ENCODE assay signal across 10 cellular contexts in the genomic region with DNA sequence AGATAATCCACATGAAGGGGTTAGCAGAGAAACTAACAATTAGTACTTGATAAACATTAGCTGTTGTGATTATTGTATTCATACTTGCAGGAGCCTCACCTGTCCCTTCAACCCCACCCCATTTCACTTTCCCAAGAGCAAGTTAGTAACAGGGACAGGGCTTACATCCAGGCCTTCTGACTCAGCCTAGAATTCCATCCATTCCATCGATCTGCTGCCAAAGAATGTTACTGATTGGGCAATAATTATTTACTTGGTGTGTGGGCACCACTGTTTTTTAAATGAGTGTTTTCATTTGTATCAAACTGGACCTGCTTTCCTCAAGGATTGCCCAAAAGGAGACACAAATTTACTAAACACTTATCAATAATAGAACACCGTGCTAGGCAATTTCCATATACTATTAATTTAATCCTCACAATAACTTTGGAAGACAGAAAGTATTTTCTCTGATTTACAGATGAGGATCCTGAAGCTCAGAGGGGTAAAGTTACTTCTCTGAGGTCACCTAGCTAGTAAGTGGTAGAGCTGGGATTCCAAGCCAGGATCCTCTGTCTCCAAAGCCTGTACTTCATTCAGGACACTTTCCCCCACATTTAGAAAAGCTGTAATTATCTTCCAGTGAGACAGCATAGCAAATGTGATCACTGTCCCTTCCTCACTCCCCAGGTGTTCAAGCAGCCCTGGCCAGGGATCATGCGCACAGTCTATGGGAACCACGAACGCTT. TPM values are rescaled to one million over a fixed set of nuclear protein-coding genes. Genes with fewer than 3 reads are reported as not detected.
DNase-seq lines count a peak whose midpoint lies in the region; ATAC-seq, FAIRE-seq and TF ChIP-seq lines count a peak whose summit lies in the region.
"Had no signal": no experiment of that assay in that cellular context is flagged by ENCODE, and none has a peak within 500 bp of the region (broad histone marks: within the 10 kb centered on the region; RNA-seq: fewer than 3 reads in every experiment).

No MANE protein-coding gene starts in this region.

- FAIRE-seq in H54 (lab: Jason Lieb, UNC) = no peak

- no peak overlapping the region for H3K4me3 ChIP-seq in right atrium auricular region

- peaks cover 0 to 22% of the 10 kb centered on the region in 2 donors for H3K4me1 ChIP-seq in right atrium auricular region

- no peak for TF ChIP-seq CTCF in right atrium auricular region (IDR thresholded peaks at IDR 0.05)

- H3K27ac ChIP-seq in right atrium auricular region = peak overlapping the region; percentile 12 to 79

- ATAC-seq in HG02973 (IDR thresholded peaks at IDR 0.05; ENCODE audit: unreplicated experiment) = no peak
- ATAC-seq in GM18873 (IDR thresholded peaks at IDR 0.05; ENCODE audit: low FRiP score, unreplicated experiment) = no peak
- no peak for ATAC-seq in GM19035 (IDR thresholded peaks at IDR 0.05; ENCODE audit: unreplicated experiment)
- no peak for ATAC-seq in GM21737 (IDR thresholded peaks at IDR 0.05; ENCODE audit: unreplicated experiment)

- H3K27me3 ChIP-seq in right atrium auricular region = no peaks in the 10 kb centered on the region

- TF ChIP-seq POLR2A in H54 (IDR thresholded peaks at IDR 0.05; ENCODE audit: low read depth, low read length) = no peak

- H3K9me3 ChIP-seq in right atrium auricular region = no peaks in the 10 kb centered on the region

- DNase-seq in H54 (ENCODE audit: insufficient read length, low spot score) (peak; percentile 51), astrocyte of the hippocampus (ENCODE audit: low read depth, low spot score) (peak; percentile 91), right atrium auricular region (ENCODE audit: low spot score) (peak; percentile 63), stromal cell of bone marrow (ENCODE audit: low read depth) (peak; percentile 63)
- DNase-seq: activated gamma-delta T cell treated with Interleukin-2 at 50 U/mL for 16 hours, glutamatergic neuron had no signal

- peaks cover 62% of the 10 kb centered on the region for H3K36me3 ChIP-seq in right atrium auricular region

RNA-seq across cellular contexts. Expression of gene GSS, which starts 32.8 kb away (rescaled TPM):
- 10 to 100 TPM; 23.0 to 38.3 TPM for total RNA-seq in right atrium auricular region

RNA-seq across cellular contexts. Expression of gene MYH7B, which starts 32.9 kb away (rescaled TPM):
- 10 to 100 TPM; 24.4 to 34.9 TPM for total RNA-seq in right atrium auricular region

RNA-seq across cellular contexts. Expression of gene ACSS2, which starts 46.4 kb away (rescaled TPM):
- 10 to 100 TPM; 64.6 to 89.4 TPM for total RNA-seq in right atrium auricular region

RNA-seq across cellular contexts. Expression of gene GGT7, which starts 50.2 kb away (rescaled TPM):
- total RNA-seq in right atrium auricular region = 10 to 100 TPM in 1 of 2 donors, 1 to 10 TPM in 1; 7.3 to 10.3 TPM
